1 cellular context compared by ENCODE assay signal in the genomic region with DNA sequence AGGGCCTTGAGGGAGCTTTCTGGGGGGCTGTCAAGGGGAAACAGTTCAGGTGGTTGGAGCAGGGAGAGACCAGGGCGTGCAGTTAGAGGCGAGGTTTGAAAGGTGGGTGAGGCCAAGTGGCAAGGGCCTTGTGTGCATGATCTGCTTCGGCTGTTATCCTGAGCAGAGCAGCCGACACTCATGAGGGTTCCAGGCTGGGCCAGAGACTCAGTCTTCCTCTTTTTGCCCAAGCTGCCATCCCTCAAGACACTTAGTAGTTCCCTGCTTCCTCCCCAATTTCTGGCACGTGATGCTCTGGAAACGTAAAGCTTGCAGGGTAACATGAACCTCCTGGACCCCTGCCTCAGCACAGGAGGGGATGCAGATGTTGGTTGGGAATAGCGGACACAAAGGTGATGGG.
TF ChIP-seq lines count a peak whose summit lies in the region.

No MANE protein-coding gene starts in this region.

TF ChIP-seq in WTC11, 78 proteins besides CTCF, POLR2A, EP300 and RAD21 (continued from another document):
- TF ChIP-seq PRDM15 (CRISPR knock-in tag; IDR thresholded peaks at IDR 0.05) (no peak), TEAD1 (CRISPR knock-in tag; IDR thresholded peaks at IDR 0.05) (no peak)
- TF ChIP-seq, protein P1, sequence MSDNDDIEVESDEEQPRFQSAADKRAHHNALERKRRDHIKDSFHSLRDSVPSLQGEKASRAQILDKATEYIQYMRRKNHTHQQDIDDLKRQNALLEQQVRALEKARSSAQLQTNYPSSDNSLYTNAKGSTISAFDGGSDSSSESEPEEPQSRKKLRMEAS (CRISPR knock-in tag; IDR thresholded peaks at IDR 0.05) = no peak
- TF ChIP-seq, protein P2, sequence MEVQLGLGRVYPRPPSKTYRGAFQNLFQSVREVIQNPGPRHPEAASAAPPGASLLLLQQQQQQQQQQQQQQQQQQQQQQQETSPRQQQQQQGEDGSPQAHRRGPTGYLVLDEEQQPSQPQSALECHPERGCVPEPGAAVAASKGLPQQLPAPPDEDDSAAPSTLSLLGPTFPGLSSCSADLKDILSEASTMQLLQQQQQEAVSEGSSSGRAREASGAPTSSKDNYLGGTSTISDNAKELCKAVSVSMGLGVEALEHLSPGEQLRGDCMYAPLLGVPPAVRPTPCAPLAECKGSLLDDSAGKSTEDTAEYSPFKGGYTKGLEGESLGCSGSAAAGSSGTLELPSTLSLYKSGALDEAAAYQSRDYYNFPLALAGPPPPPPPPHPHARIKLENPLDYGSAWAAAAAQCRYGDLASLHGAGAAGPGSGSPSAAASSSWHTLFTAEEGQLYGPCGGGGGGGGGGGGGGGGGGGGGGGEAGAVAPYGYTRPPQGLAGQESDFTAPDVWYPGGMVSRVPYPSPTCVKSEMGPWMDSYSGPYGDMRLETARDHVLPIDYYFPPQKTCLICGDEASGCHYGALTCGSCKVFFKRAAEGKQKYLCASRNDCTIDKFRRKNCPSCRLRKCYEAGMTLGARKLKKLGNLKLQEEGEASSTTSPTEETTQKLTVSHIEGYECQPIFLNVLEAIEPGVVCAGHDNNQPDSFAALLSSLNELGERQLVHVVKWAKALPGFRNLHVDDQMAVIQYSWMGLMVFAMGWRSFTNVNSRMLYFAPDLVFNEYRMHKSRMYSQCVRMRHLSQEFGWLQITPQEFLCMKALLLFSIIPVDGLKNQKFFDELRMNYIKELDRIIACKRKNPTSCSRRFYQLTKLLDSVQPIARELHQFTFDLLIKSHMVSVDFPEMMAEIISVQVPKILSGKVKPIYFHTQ (CRISPR knock-in tag; IDR thresholded peaks at IDR 0.05) = no peak
- TF ChIP-seq, protein P3, sequence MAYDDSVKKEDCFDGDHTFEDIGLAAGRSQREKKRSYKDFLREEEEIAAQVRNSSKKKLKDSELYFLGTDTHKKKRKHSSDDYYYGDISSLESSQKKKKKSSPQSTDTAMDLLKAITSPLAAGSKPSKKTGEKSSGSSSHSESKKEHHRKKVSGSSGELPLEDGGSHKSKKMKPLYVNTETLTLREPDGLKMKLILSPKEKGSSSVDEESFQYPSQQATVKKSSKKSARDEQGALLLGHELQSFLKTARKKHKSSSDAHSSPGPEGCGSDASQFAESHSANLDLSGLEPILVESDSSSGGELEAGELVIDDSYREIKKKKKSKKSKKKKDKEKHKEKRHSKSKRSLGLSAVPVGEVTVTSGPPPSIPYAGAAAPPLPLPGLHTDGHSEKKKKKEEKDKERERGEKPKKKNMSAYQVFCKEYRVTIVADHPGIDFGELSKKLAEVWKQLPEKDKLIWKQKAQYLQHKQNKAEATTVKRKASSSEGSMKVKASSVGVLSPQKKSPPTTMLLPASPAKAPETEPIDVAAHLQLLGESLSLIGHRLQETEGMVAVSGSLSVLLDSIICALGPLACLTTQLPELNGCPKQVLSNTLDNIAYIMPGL (CRISPR knock-in tag; IDR thresholded peaks at IDR 0.05) = no peak
